ENCODE assay signal across 23 cellular contexts in genomic region chr17:68482576-68483001, GRCh38. TPM values are rescaled to one million over a fixed set of nuclear protein-coding genes. Genes with fewer than 3 reads are reported as not detected.
A peak's percentile ranks its signal among the peaks of the same experiment; 100 is the strongest.
DNase-seq lines count a peak whose midpoint lies in the region; ATAC-seq and TF ChIP-seq lines count a peak whose summit lies in the region.
"Had no signal": no experiment of that assay in that cellular context is flagged by ENCODE, and none has a peak within 500 bp of the region (broad histone marks: within the 10 kb centered on the region; RNA-seq: fewer than 3 reads in every experiment).

No MANE protein-coding gene starts in this region.

- H3K27me3 ChIP-seq in Caco-2 (replicated peaks; ENCODE audit: control insufficient read depth, insufficient read depth, low read length) (no peaks in the 10 kb centered on the region), brain microvascular endothelial cell (replicated peaks) (no peaks in the 10 kb centered on the region), endodermal cell (ENCODE audit: control insufficient read depth, insufficient read depth, low read length, poor library complexity, severe bottlenecking) (no peaks in the 10 kb centered on the region)

- no peak overlapping the region for H3K27ac Mint-ChIP-seq in Caco-2 (ENCODE audit: unreplicated experiment)
- no peak overlapping the region for H3K27ac Mint-ChIP-seq in endodermal cell
- H3K27ac Mint-ChIP-seq: CD4-positive, alpha-beta memory T cell; HFFc6; T-cell had no signal

- BruUV-seq in Caco-2 (replicated peaks; lab: Mats Ljungman, UMichigan), result no TSS peak

- H3K36me3 Mint-ChIP-seq in Caco-2 (ENCODE audit: insufficient read depth, unreplicated experiment), result no peaks in the 10 kb centered on the region
- no peaks in the 10 kb centered on the region for H3K36me3 Mint-ChIP-seq in endodermal cell (ENCODE audit: low read depth)
- H3K36me3 Mint-ChIP-seq: T-cell had no signal

- peaks cover 8% of the 10 kb centered on the region; the same call in 1 of the 2 replicates for H3K9me3 ChIP-seq in Caco-2
- no peaks in the 10 kb centered on the region for H3K9me3 ChIP-seq in endodermal cell (ENCODE audit: control insufficient read depth, low read length)
- H3K9me3 ChIP-seq: HAP-1 had no signal

- intact Hi-C loops in Caco-2 (cut with micrococcal nuclease; ENCODE audit: unreplicated experiment) (loop anchor here (1.0 to 2.0 kb wide), 2 partner anchors 8 to 30 kb away; partner anchors contain the start of gene PRKAR1A), left colon (cut with DNase I, micrococcal nuclease) (no loop called here)

- no peak overlapping the region for H3K4me3 ChIP-seq in Caco-2 (ENCODE audit: low read depth, low read length)
- no peak overlapping the region for H3K4me3 ChIP-seq in brain microvascular endothelial cell (ENCODE audit: low read depth, low read length)
- H3K4me3 ChIP-seq in endodermal cell (ENCODE audit: low read length), result no peak overlapping the region
- H3K4me3 ChIP-seq: HAP-1, PC-9 had no signal

- H3K4me1 ChIP-seq in Caco-2 (peaks cover 17% of the 10 kb centered on the region), endodermal cell (ENCODE audit: control insufficient read depth, insufficient read depth, low read length) (no peaks in the 10 kb centered on the region)

- 90 to 99% methylated on average over 2 to 4 of the region's 4 CpGs for whole genome bisulfite sequencing in endodermal cell (ENCODE audit: insufficient coverage in 1 of 2, insufficient read length in 1 of 2), 2 experiments

- ATAC-seq in left colon, result peak; percentile 75
- no peak for ATAC-seq in stimulated activated naive CD8-positive, alpha-beta T cell treated with anti-CD3 and anti-CD28 coated beads, Interleukin-15, Interleukin-2, amounts not matched to agents 100 U/mL and 50 U/mL, for 24 hours
- no peak for ATAC-seq in HG02642 (IDR thresholded peaks at IDR 0.05; ENCODE audit: poor library complexity, unreplicated experiment)
- ATAC-seq: Right ventricle myocardium inferior, T-cell had no signal

- TF ChIP-seq CTCF in Caco-2 (IDR thresholded peaks at IDR 0.05; ENCODE audit: insufficient read depth in 1 of 2, low read depth in 1 of 2, low read length in 1 of 2, severe bottlenecking in 1 of 2, unreplicated experiment in 1 of 2) (no peak), brain microvascular endothelial cell (IDR thresholded peaks at IDR 0.05; ENCODE audit: low read depth, low read length, missing control alignments) (no peak), endodermal cell (conservative IDR thresholded peaks at IDR 0.05) (no peak)

- CTCF ChIA-PET in Caco-2 (lab: Charles Lee), result interaction anchor here (0.6 to 1.1 kb wide), 2 partner anchors 112 to 235 kb away, joined by 3 to 5 read pairs; no protein-coding TSS in a partner anchor

- in situ Hi-C loops in brain microvascular endothelial cell (cut with HindIII; ENCODE audit: low pct_ligation_motif_present, low sequenced_read_pairs), result no loop called here

- POLR2A ChIA-PET in Caco-2 (lab: Charles Lee), result interaction anchor here (0.7 to 1.3 kb wide), 2 partner anchors 30 to 31 kb away, joined by 3 read pairs; partner anchors contain the start of gene PRKAR1A

- H3K36me3 ChIP-seq in Caco-2 (ENCODE audit: control insufficient read depth, insufficient read depth, low read length) (no peaks in the 10 kb centered on the region), brain microvascular endothelial cell (replicated peaks) (no peaks in the 10 kb centered on the region), endodermal cell (ENCODE audit: control insufficient read depth, insufficient read depth, low read length) (no peaks in the 10 kb centered on the region)
- H3K36me3 ChIP-seq: HAP-1 had no signal

- H3K4me3 Mint-ChIP-seq in Caco-2 (ENCODE audit: unreplicated experiment) (no peak overlapping the region), endodermal cell (no peak overlapping the region)
- H3K4me3 Mint-ChIP-seq: CD4-positive, alpha-beta memory T cell; HFFc6; T-cell had no signal

- H3K27ac ChIP-seq in brain microvascular endothelial cell (no peak overlapping the region), endodermal cell (ENCODE audit: low read depth, low read length) (no peak overlapping the region)
- H3K27ac ChIP-seq: PC-9 had no signal

- H3K27me3 Mint-ChIP-seq in Caco-2 (ENCODE audit: insufficient read depth, unreplicated experiment) (no peaks in the 10 kb centered on the region), endodermal cell (ENCODE audit: insufficient read depth) (no peaks in the 10 kb centered on the region)

- peak; percentile 61 to 62 for DNase-seq in Caco-2
- DNase-seq in NCI-H146 treated with DMSO at 0.1 percent for 48 hours (lab: John Stamatoyannopoulos, UW; ENCODE audit: unreplicated experiment), result peak; percentile 94
- peak; percentile 27 to 44 for DNase-seq in SHP77 (lab: John Stamatoyannopoulos, UW)
- DNase-seq in left colon, result no peak
- no peak for DNase-seq in brain microvascular endothelial cell
- no peak for DNase-seq in stimulated activated naive CD8-positive, alpha-beta T cell treated with anti-CD3 and anti-CD28 coated beads, Interleukin-15, Interleukin-2, amounts not matched to agents 100 U/mL and 50 U/mL, for 24 hours
- DNase-seq in endodermal cell, result no peak
- DNase-seq: C1 segment of cervical spinal cord; CD4-positive, alpha-beta memory T cell; COR-L47; GOT3; HFFc6; NCI-H1048; NCI-H1436; NCI-H2029; NCI-H446 treated with DMSO at 0.1 percent for 48 hours; NCI-H526; NK-92 treated with Interleukin-12 subunit alpha and Interleukin-12 subunit beta, amount 100 ng/mL, for 24 hours; PC-9; T-cell had no signal

- no peak overlapping the region for H3K9ac ChIP-seq in endodermal cell (ENCODE audit: extremely low read depth, low read length, poor library complexity, severe bottlenecking)

- H3K9me3 Mint-ChIP-seq in Caco-2 (ENCODE audit: unreplicated experiment) (peaks cover 10% of the 10 kb centered on the region), endodermal cell (peaks cover 3% of the 10 kb centered on the region)
- H3K9me3 Mint-ChIP-seq: HFFc6 had no signal

- H3K4me1 Mint-ChIP-seq in Caco-2 (ENCODE audit: low read depth, unreplicated experiment) (peaks cover 8% of the 10 kb centered on the region), endodermal cell (no peaks in the 10 kb centered on the region)

RNA-seq across cellular contexts. Expression of gene WIPI1, which starts 25.3 kb away (rescaled TPM):
- total RNA-seq in Caco-2 (2022), result 18.7 and 21.8 TPM in 2 replicates
- total RNA-seq in left colon, result 10 to 100 TPM; 78.3 to 95.3 TPM
- 10 to 100 TPM; 32.0 to 39.5 TPM for total RNA-seq in endodermal cell
- 21.5 TPM for polyA plus RNA-seq in endodermal cell (2013, experiment 1 of 2)
- polyA plus RNA-seq in endodermal cell (2013, experiment 2 of 2), result 26.3 TPM

RNA-seq across cellular contexts. Expression of gene PRKAR1A, which starts 29.6 kb away (rescaled TPM):
- total RNA-seq in Caco-2 (2022) (160 and 170 TPM in 2 replicates), left colon (100 to 1,000 TPM; 146 to 159 TPM), endodermal cell (100 to 1,000 TPM; 194 to 227 TPM)
- 131 TPM for polyA plus RNA-seq in endodermal cell (2013, experiment 1 of 2)
- polyA plus RNA-seq in endodermal cell (2013, experiment 2 of 2), result 120 TPM

Comparison
In these comparisons a context has a peak if more than half of its experiments do, and no peak if none do; other contexts are left out.
1. DNase-seq: peak in Caco-2 (2 of 2), NCI-H146 treated with DMSO at 0.1 percent for 48 hours (single experiment) and SHP77 (2 of 2); none in left colon (0 of 2), brain microvascular endothelial cell (single experiment), stimulated activated naive CD8-positive, alpha-beta T cell treated with anti-CD3 and anti-CD28 coated beads, Interleukin-15, Interleukin-2, amounts not matched to agents 100 U/mL and 50 U/mL, for 24 hours (single experiment) and endodermal cell (single experiment).